1 cellular context compared by ENCODE assay signal in the genomic region with DNA sequence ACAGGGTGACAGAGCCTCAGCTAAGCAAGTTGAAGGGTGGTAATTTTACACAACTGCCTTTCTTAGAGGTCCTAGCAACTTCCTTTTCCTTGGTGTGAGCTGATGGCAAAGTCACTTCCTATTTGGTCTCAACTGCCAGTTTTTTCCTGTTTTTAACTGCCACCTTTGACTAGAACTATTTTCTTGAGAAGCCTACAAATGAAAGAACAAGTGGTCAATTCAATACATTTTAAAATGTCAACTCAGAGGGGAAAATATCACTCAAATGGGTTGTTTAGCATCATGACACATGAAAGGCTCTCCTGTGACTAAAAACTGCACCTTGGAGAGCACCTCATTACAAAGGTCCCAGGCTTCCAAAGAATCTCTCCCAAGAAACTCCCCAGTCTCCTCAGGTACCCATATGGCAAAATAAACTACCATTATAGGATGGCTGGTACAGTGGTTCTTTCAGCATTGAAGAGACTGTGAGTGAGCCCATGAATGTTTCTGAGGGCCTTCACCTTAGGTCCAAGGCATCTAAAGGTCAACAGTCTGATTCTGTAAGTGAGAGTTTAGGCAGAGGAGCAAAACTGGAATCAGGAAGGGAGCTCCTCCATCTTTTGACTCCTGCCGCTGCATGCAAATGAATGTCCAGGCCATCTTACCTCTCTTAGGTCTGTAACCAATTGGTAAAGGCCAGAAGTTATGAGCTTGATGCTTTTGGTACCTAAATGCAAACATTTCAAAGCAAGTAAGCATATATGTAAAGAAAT.
TF ChIP-seq lines count a peak whose summit lies in the region.

No MANE protein-coding gene starts in this region.

TF ChIP-seq in GM23338, 12 proteins besides CTCF, POLR2A, EP300 and RAD21:
- TF ChIP-seq JUNB (IDR thresholded peaks at IDR 0.05; ENCODE audit: unreplicated experiment) (no peak), EZH2 (IDR thresholded peaks at IDR 0.05; ENCODE audit: low read depth, unreplicated experiment) (no peak), ZNF462 (CRISPR knock-in tag; IDR thresholded peaks at IDR 0.05) (no peak), EZH2phosphoT487 (IDR thresholded peaks at IDR 0.05; ENCODE audit: unreplicated experiment) (no peak), ZNF331 (CRISPR knock-in tag; IDR thresholded peaks at IDR 0.05; ENCODE audit: low read depth) (no peak), POLR2AphosphoS5 (IDR thresholded peaks at IDR 0.05; ENCODE audit: low read depth) (no peak), NANOG (IDR thresholded peaks at IDR 0.05; ENCODE audit: borderline replicate concordance) (no peak), STAT1 (IDR thresholded peaks at IDR 0.05; ENCODE audit: unreplicated experiment) (no peak), ZNF114 (CRISPR knock-in tag; IDR thresholded peaks at IDR 0.05) (no peak), CREB1 (CRISPR knock-in tag; IDR thresholded peaks at IDR 0.05; ENCODE audit: low read depth) (no peak)
- TF ChIP-seq, protein P1, sequence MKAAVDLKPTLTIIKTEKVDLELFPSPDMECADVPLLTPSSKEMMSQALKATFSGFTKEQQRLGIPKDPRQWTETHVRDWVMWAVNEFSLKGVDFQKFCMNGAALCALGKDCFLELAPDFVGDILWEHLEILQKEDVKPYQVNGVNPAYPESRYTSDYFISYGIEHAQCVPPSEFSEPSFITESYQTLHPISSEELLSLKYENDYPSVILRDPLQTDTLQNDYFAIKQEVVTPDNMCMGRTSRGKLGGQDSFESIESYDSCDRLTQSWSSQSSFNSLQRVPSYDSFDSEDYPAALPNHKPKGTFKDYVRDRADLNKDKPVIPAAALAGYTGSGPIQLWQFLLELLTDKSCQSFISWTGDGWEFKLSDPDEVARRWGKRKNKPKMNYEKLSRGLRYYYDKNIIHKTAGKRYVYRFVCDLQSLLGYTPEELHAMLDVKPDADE (IDR thresholded peaks at IDR 0.05): no peak
- TF ChIP-seq, protein P2, sequence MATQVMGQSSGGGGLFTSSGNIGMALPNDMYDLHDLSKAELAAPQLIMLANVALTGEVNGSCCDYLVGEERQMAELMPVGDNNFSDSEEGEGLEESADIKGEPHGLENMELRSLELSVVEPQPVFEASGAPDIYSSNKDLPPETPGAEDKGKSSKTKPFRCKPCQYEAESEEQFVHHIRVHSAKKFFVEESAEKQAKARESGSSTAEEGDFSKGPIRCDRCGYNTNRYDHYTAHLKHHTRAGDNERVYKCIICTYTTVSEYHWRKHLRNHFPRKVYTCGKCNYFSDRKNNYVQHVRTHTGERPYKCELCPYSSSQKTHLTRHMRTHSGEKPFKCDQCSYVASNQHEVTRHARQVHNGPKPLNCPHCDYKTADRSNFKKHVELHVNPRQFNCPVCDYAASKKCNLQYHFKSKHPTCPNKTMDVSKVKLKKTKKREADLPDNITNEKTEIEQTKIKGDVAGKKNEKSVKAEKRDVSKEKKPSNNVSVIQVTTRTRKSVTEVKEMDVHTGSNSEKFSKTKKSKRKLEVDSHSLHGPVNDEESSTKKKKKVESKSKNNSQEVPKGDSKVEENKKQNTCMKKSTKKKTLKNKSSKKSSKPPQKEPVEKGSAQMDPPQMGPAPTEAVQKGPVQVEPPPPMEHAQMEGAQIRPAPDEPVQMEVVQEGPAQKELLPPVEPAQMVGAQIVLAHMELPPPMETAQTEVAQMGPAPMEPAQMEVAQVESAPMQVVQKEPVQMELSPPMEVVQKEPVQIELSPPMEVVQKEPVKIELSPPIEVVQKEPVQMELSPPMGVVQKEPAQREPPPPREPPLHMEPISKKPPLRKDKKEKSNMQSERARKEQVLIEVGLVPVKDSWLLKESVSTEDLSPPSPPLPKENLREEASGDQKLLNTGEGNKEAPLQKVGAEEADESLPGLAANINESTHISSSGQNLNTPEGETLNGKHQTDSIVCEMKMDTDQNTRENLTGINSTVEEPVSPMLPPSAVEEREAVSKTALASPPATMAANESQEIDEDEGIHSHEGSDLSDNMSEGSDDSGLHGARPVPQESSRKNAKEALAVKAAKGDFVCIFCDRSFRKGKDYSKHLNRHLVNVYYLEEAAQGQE (IDR thresholded peaks at IDR 0.05; ENCODE audit: unreplicated experiment): no peak
